16 cellular contexts compared by ENCODE assay signal in the genomic region with DNA sequence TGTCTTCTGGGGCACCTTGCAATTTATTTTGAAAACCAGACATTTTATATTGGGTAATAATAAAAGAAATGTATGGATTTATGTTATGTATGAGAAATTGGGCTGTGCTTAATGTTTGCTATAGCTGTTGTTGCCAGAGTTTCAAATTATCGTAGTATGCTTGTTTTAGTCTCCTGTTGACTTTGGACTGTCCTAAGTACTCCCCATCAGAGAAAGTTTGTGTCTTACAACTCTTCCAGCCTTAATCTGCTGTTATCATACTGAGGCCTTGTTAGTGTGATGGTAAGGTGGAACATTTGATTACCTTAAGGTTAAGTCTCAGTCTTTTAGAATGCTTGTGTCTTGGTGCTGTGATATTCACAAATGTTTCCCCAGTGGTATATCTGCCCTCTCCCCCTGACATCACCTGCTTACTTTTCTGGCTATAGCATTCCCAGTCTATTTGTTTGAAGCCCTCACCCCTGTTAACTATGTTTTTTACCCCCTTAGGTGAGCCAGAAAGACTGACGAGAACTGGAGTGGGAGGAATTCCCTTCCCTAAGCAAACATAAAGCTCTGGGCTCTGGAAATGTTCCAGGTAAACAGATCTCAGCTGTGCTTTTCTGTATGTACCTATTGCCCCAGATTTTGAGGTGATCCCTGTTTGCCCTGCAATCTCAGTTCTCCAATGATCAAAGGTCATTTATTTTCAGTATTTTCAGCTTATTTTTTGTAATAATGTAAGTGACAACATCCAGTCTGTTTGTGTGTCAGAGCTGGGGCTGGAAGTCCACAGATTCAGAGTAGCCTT.
"Had no signal": no experiment of that assay in that cellular context is flagged by ENCODE, and none has a peak within 500 bp of the region (broad histone marks: within the 10 kb centered on the region; RNA-seq: fewer than 3 reads in every experiment).

No MANE protein-coding gene starts in this region.

- H3K79me2 ChIP-seq: parathyroid adenoma had no signal

- H3K27me3 ChIP-seq: stomach had no signal

- H3K36me3 Mint-ChIP-seq: activated CD4-positive, alpha-beta memory T cell treated with anti-CD3 and anti-CD28 coated beads for 36 hours; activated CD8-positive, alpha-beta memory T cell treated with anti-CD3 and anti-CD28 coated beads, Interleukin-2, amount 10 ng/mL, durations not matched to agents 7 days and 5 days had no signal

- H3K4me1 ChIP-seq: left ventricle myocardium inferior had no signal

- H3K27me3 Mint-ChIP-seq: memory B cell had no signal

- FAIRE-seq: colon, keratinocyte had no signal

- H3K4me3 ChIP-seq: left ventricle myocardium inferior, mucosa of descending colon, stomach, thoracic aorta had no signal

- H3K27ac Mint-ChIP-seq: activated CD4-positive, alpha-beta memory T cell treated with anti-CD3 and anti-CD28 coated beads for 36 hours; activated CD4-positive, alpha-beta T cell treated with anti-CD3 and anti-CD28 coated beads for 36 hours; activated CD8-positive, alpha-beta memory T cell treated with anti-CD3 and anti-CD28 coated beads, Interleukin-2, amount 10 ng/mL, durations not matched to agents 7 days and 5 days; activated T-cell treated with anti-CD3 and anti-CD28 coated beads, Interleukin-2, amount 50 U/mL, for 24 hours; memory B cell; naive thymus-derived CD4-positive, alpha-beta T cell had no signal

- H2AFZ ChIP-seq: parathyroid adenoma had no signal

- DNase-seq: activated CD4-positive, alpha-beta memory T cell treated with anti-CD3 and anti-CD28 coated beads for 36 hours; activated CD4-positive, alpha-beta T cell treated with anti-CD3 and anti-CD28 coated beads for 36 hours; activated CD8-positive, alpha-beta memory T cell treated with anti-CD3 and anti-CD28 coated beads, Interleukin-2, amount 10 ng/mL, durations not matched to agents 7 days and 5 days; activated naive CD4-positive, alpha-beta T cell treated with anti-CD3 and anti-CD28 coated beads, Interleukin-2, amount 50 U/mL, for 16 hours; activated T-cell treated with anti-CD3 and anti-CD28 coated beads, Interleukin-2, amount 50 U/mL, for 24 hours; hippocampal formation; left ventricle myocardium inferior; mucosa of descending colon; naive thymus-derived CD4-positive, alpha-beta T cell; stimulated activated CD4-positive, alpha-beta T cell treated with anti-CD3 and anti-CD28 coated beads, Interleukin-2, amount 100 ng/mL, for 24 hours; stomach had no signal

- ATAC-seq: activated CD4-positive, alpha-beta T cell treated with anti-CD3 and anti-CD28 coated beads for 36 hours; activated CD8-positive, alpha-beta memory T cell treated with anti-CD3 and anti-CD28 coated beads, Interleukin-2, amount 10 ng/mL, durations not matched to agents 7 days and 5 days; mucosa of descending colon; naive thymus-derived CD4-positive, alpha-beta T cell had no signal

- H3K36me3 ChIP-seq: left ventricle myocardium inferior, stomach, thoracic aorta had no signal

- H3K9me3 ChIP-seq: mucosa of descending colon, stomach, thoracic aorta had no signal

- H3K4me3 Mint-ChIP-seq: activated CD4-positive, alpha-beta memory T cell treated with anti-CD3 and anti-CD28 coated beads for 36 hours; activated CD4-positive, alpha-beta T cell treated with anti-CD3 and anti-CD28 coated beads for 36 hours; activated CD8-positive, alpha-beta memory T cell treated with anti-CD3 and anti-CD28 coated beads, Interleukin-2, amount 10 ng/mL, durations not matched to agents 7 days and 5 days; activated T-cell treated with anti-CD3 and anti-CD28 coated beads, Interleukin-2, amount 50 U/mL, for 24 hours; memory B cell; naive thymus-derived CD4-positive, alpha-beta T cell had no signal

- H3K27ac ChIP-seq: left ventricle myocardium inferior, parathyroid adenoma, stomach, thoracic aorta had no signal

- H3K4me1 Mint-ChIP-seq: activated CD4-positive, alpha-beta T cell treated with anti-CD3 and anti-CD28 coated beads for 36 hours; activated CD8-positive, alpha-beta memory T cell treated with anti-CD3 and anti-CD28 coated beads, Interleukin-2, amount 10 ng/mL, durations not matched to agents 7 days and 5 days; memory B cell; naive thymus-derived CD4-positive, alpha-beta T cell had no signal
